Comparison of ENCODE assay signal across 19 cellular contexts in genomic region chr9:117987945-117988344, GRCh38.
DNase-seq lines count a peak whose midpoint lies in the region; ATAC-seq lines count a peak whose summit lies in the region.
"Had no signal": no experiment of that assay in that cellular context is flagged by ENCODE, and none has a peak within 500 bp of the region (broad histone marks: within the 10 kb centered on the region; RNA-seq: fewer than 3 reads in every experiment).

No MANE protein-coding gene starts in this region.

- H3K27ac Mint-ChIP-seq in memory B cell = no peak overlapping the region
- H3K27ac Mint-ChIP-seq: CD14-positive monocyte; CD4-positive, alpha-beta memory T cell had no signal

- no peaks in the 10 kb centered on the region for H3K9me3 ChIP-seq in HAP-1
- H3K9me3 ChIP-seq: BE2C; BLaER1 treated with 17β-estradiol and CSF1 and Interleukin-3, amounts not matched to agents 10 nM and 100 nM had no signal

- DNase-seq in SKM-1 treated with dmso at 0.1 percent for 144 hours (lab: John Stamatoyannopoulos, UW; ENCODE audit: unreplicated experiment) (peak; percentile 30), SKM-1 (lab: John Stamatoyannopoulos, UW; ENCODE audit: unreplicated experiment) (no peak), NOMO-1 treated with DMSO at 0.1 percent for 48 hours (lab: John Stamatoyannopoulos, UW; ENCODE audit: unreplicated experiment) (peak; percentile 73), memory B cell (ENCODE audit: low spot score in 2 of 2) (no peak), HAP-1 (ENCODE audit: low spot score in 2 of 2) (no peak), Kasumi-1 (lab: John Stamatoyannopoulos, UW) (no peak)
- DNase-seq in activated CD4-positive, alpha-beta T cell treated with anti-CD3 and anti-CD28 coated beads for 1 hour = no peak
- DNase-seq: BE2C; Calu3; CD4-positive, alpha-beta memory T cell; COR-L47; DMS53; DMS79 treated with DMSO at 0.1 percent for 48 hours; GF-D8; GOT3; HCEC 1CT had no signal

- in situ Hi-C loops in HAP-1 (cut with MboI; ENCODE audit: low sequenced_read_pairs) = no loop called here

- peaks cover 2% of the 10 kb centered on the region for H3K9me3 Mint-ChIP-seq in memory B cell

- H3K27me3 Mint-ChIP-seq in memory B cell = peaks cover 2% of the 10 kb centered on the region
- H3K27me3 Mint-ChIP-seq: CD4-positive, alpha-beta memory T cell had no signal

- ATAC-seq in memory B cell (ENCODE audit: low read depth) = peak; percentile 76
- ATAC-seq in GM18502 (IDR thresholded peaks at IDR 0.05; ENCODE audit: poor library complexity, unreplicated experiment) = no peak

- H3K4me3 ChIP-seq in HAP-1 = no peak overlapping the region
- H3K4me3 ChIP-seq: BLaER1 treated with 17β-estradiol and CSF1 and Interleukin-3, amounts not matched to agents 10 nM and 100 nM had no signal

- peaks cover 14% of the 10 kb centered on the region for H3K4me1 Mint-ChIP-seq in memory B cell
- H3K4me1 Mint-ChIP-seq: CD14-positive monocyte; CD4-positive, alpha-beta memory T cell had no signal

- no peaks in the 10 kb centered on the region for H3K36me3 ChIP-seq in HAP-1 (replicated peaks)
- H3K36me3 ChIP-seq: BE2C; BLaER1 treated with 17β-estradiol and CSF1 and Interleukin-3, amounts not matched to agents 10 nM and 100 nM had no signal

- no peaks in the 10 kb centered on the region for H3K4me1 ChIP-seq in HAP-1
- H3K4me1 ChIP-seq: BE2C had no signal

- H3K4me3 Mint-ChIP-seq in memory B cell = no peak overlapping the region
- H3K4me3 Mint-ChIP-seq: CD14-positive monocyte; CD4-positive, alpha-beta memory T cell had no signal

- H3K36me3 Mint-ChIP-seq in memory B cell = no peaks in the 10 kb centered on the region
- H3K36me3 Mint-ChIP-seq: CD14-positive monocyte; CD4-positive, alpha-beta memory T cell had no signal

- H3K27me3 ChIP-seq in HAP-1 (ENCODE audit: low read depth) = no peaks in the 10 kb centered on the region
- H3K27me3 ChIP-seq: BE2C; BLaER1 treated with 17β-estradiol and CSF1 and Interleukin-3, amounts not matched to agents 10 nM and 100 nM had no signal

Comparison
In these comparisons a context has a peak if more than half of its experiments do, and no peak if none do; other contexts are left out.
1. DNase-seq: peak in SKM-1 treated with dmso at 0.1 percent for 144 hours (single experiment) and NOMO-1 treated with DMSO at 0.1 percent for 48 hours (single experiment); none in SKM-1 (single experiment), memory B cell (0 of 2), activated CD4-positive, alpha-beta T cell treated with anti-CD3 and anti-CD28 coated beads for 1 hour (single experiment), HAP-1 (0 of 2) and Kasumi-1 (0 of 2).